10 cellular contexts compared by ENCODE assay signal in genomic region chr7:54888067-54888735, GRCh38.
A peak's percentile ranks its signal among the peaks of the same experiment; 100 is the strongest.
DNase-seq lines count a peak whose midpoint lies in the region; ATAC-seq and TF ChIP-seq lines count a peak whose summit lies in the region.
"Had no signal": no experiment of that assay in that cellular context is flagged by ENCODE, and none has a peak within 500 bp of the region (broad histone marks: within the 10 kb centered on the region; RNA-seq: fewer than 3 reads in every experiment).

No MANE protein-coding gene starts in this region.

- TF ChIP-seq POLR2A in esophagus squamous epithelium (IDR thresholded peaks at IDR 0.05) = no peak

- WGBS in esophagus squamous epithelium, 2 donors = 52 to 60% methylated on average over 12 to 13 of the region's 26 CpGs

- TF ChIP-seq CTCF in esophagus squamous epithelium (IDR thresholded peaks at IDR 0.05) = no peak
- TF ChIP-seq CTCF in mesothelial cell of epicardium (IDR thresholded peaks at IDR 0.05; ENCODE audit: unreplicated experiment) = no peak
- TF ChIP-seq CTCF in upper lobe of right lung (IDR thresholded peaks at IDR 0.05) = no peak

- H3K27ac Mint-ChIP-seq in mesothelial cell of epicardium = no peak overlapping the region
- H3K27ac Mint-ChIP-seq: activated naive CD8-positive, alpha-beta T cell treated with anti-CD3 and anti-CD28 coated beads, Interleukin-2, amount 50 U/mL, for 24 hours had no signal

- H3K27me3 Mint-ChIP-seq in mesothelial cell of epicardium (ENCODE audit: low read depth) = peaks cover 31% of the 10 kb centered on the region

- H3K36me3 Mint-ChIP-seq in mesothelial cell of epicardium = no peaks in the 10 kb centered on the region

- ATAC-seq in upper lobe of right lung (peak; percentile 38), GM19351 (IDR thresholded peaks at IDR 0.05; ENCODE audit: unreplicated experiment) (no peak)
- ATAC-seq: activated naive CD8-positive, alpha-beta T cell treated with anti-CD3 and anti-CD28 coated beads, Interleukin-2, amount 50 U/mL, for 24 hours had no signal

- H3K4me1 ChIP-seq in esophagus squamous epithelium (peaks cover 0 to 12% (median 7%) of the 10 kb centered on the region in 3 donors), upper lobe of right lung (no peaks in the 10 kb centered on the region)

- peaks cover 5% of the 10 kb centered on the region for H3K9me3 Mint-ChIP-seq in mesothelial cell of epicardium
- H3K9me3 Mint-ChIP-seq: activated naive CD8-positive, alpha-beta T cell treated with anti-CD3 and anti-CD28 coated beads, Interleukin-2, amount 50 U/mL, for 24 hours had no signal

- H3K4me1 Mint-ChIP-seq in mesothelial cell of epicardium = peaks cover 6% of the 10 kb centered on the region
- H3K4me1 Mint-ChIP-seq: activated naive CD8-positive, alpha-beta T cell treated with anti-CD3 and anti-CD28 coated beads, Interleukin-2, amount 50 U/mL, for 24 hours had no signal

- H3K4me3 Mint-ChIP-seq in mesothelial cell of epicardium = peak overlapping the region; percentile 71
- H3K4me3 Mint-ChIP-seq: activated naive CD8-positive, alpha-beta T cell treated with anti-CD3 and anti-CD28 coated beads, Interleukin-2, amount 50 U/mL, for 24 hours had no signal

- DNase-seq in NCI-H2227 treated with DMSO at 0.1 percent for 48 hours (lab: John Stamatoyannopoulos, UW) (peak; percentile 0), NCI-H2227 (lab: John Stamatoyannopoulos, UW; ENCODE audit: unreplicated experiment) (no peak), esophagus squamous epithelium (lab: John Stamatoyannopoulos, UW) (no peak), mesothelial cell of epicardium (ENCODE audit: low spot score in 2 of 2, unreplicated experiment in 2 of 2) (no peak), upper lobe of right lung (no peak), HuH-7.5 (ENCODE audit: low spot score) (no peak), COR-L47 (lab: John Stamatoyannopoulos, UW) (no peak)
- DNase-seq: activated naive CD8-positive, alpha-beta T cell treated with anti-CD3 and anti-CD28 coated beads, Interleukin-2, amount 50 U/mL, for 24 hours; T-helper 1 cell had no signal

- intact Hi-C loops in esophagus squamous epithelium (cut with DNase I) (no loop called here), upper lobe of right lung (cut with DNase I) (no loop called here)

- H3K36me3 ChIP-seq in esophagus squamous epithelium (no peaks in the 10 kb centered on the region), upper lobe of right lung (no peaks in the 10 kb centered on the region)

- H3K9me3 ChIP-seq in esophagus squamous epithelium = no peaks in the 10 kb centered on the region
- no peaks in the 10 kb centered on the region for H3K9me3 ChIP-seq in upper lobe of right lung

- H3K27me3 ChIP-seq in esophagus squamous epithelium (no peaks in the 10 kb centered on the region), upper lobe of right lung (no peaks in the 10 kb centered on the region)

- H3K27ac ChIP-seq in esophagus squamous epithelium (no peak overlapping the region), upper lobe of right lung (no peak overlapping the region)

- peak overlapping the region; percentile 16 to 63 (median 34) for H3K4me3 ChIP-seq in esophagus squamous epithelium
- H3K4me3 ChIP-seq in upper lobe of right lung = peak overlapping the region; percentile 36
